7 cellular contexts compared by ENCODE assay signal in the genomic region with DNA sequence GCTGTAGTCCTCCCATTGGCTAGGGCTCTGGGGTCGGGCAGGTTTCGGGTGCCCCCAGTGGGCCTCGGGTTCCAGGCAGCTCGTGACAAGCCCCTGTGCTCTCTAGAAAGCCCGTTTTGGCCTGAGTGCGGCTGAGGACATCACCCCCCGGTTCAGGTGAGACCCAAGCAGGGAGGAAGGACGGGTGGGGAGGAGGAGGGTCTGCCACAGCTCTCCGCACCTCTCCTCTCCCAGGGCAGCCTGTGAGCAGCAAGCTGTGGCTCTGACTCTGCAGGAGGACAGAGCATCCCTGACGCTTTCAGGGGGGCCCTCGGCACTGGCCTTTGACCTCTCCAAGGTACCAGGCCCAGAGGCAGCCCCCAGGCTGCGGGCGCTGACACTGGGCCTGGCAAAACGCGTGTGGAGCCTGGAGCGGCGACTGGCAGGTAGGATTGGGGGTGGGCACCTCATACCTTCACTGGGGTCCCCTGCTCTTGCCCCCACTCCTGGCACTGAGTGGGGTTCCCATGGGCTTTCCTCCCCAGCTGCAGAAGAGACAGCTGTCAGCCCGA. TPM values are rescaled to one million over a fixed set of nuclear protein-coding genes. Genes with fewer than 3 reads are reported as not detected.
A peak's percentile ranks its signal among the peaks of the same experiment; 100 is the strongest.
DNase-seq lines count a peak whose midpoint lies in the region; TF ChIP-seq lines count a peak whose summit lies in the region.

No MANE protein-coding gene starts in this region.

- CTCF ChIA-PET in activated CD4-positive, alpha-beta memory T cell treated with anti-CD3 and anti-CD28 coated beads for 36 hours (lab: Charles Lee), result interaction anchor here (1.0 to 2.5 kb wide), 10 partner anchors 9 to 244 kb away, joined by 3 to 24 read pairs (median 5); partner anchors contain the start of genes ABCA2, AJM1, C8G and FBXW5

- DNase-seq in H9 (no peak), HuH-7.5 (ENCODE audit: low spot score) (no peak)
- no peak for DNase-seq in activated CD4-positive, alpha-beta memory T cell treated with anti-CD3 and anti-CD28 coated beads for 36 hours
- DNase-seq in activated effector memory CD4-positive, alpha-beta T cell treated with anti-CD3 and anti-CD28 coated beads, Interleukin-2, amount 50 U/mL, for 16 hours, result no peak
- no peak for DNase-seq in activated CD4-positive, alpha-beta T cell treated with anti-CD3 and anti-CD28 coated beads for 48 hours

- H4K20me1 ChIP-seq in H9 (ENCODE audit: control insufficient read depth, insufficient read depth, insufficient read length), result no peaks in the 10 kb centered on the region

- no peak overlapping the region for H3K14ac ChIP-seq in H9 (ENCODE audit: insufficient read depth, low read length)

- no peak overlapping the region for H3K23ac ChIP-seq in H9 (ENCODE audit: insufficient read length, low read depth, low read length)

- no peak overlapping the region for H2BK5ac ChIP-seq in H9 (ENCODE audit: insufficient read length, low read length)

- H2AK5ac ChIP-seq in H9 (ENCODE audit: insufficient read length, low read length), result no peak overlapping the region

- POLR2A ChIA-PET in activated CD4-positive, alpha-beta memory T cell treated with anti-CD3 and anti-CD28 coated beads for 36 hours (lab: Charles Lee), result interaction anchor here (1.0 to 3.1 kb wide), 5 partner anchors 15 to 265 kb away, joined by 3 to 12 read pairs (median 3); no protein-coding TSS in a partner anchor

- H3K36me3 ChIP-seq in iPS-18a (ENCODE audit: control insufficient read depth, low read depth, low read length) (peaks cover 3% of the 10 kb centered on the region), stomach smooth muscle (ENCODE audit: control insufficient read depth in 2 of 2, insufficient read depth in 2 of 2, low read length in 2 of 2) (peaks cover 0 to 2% of the 10 kb centered on the region in 2 donors)

- no peaks in the 10 kb centered on the region for H3K79me1 ChIP-seq in H9 (ENCODE audit: insufficient read depth, low read depth, low read length, poor library complexity, severe bottlenecking)

- H3K18ac ChIP-seq in H9 (ENCODE audit: insufficient read length, low read depth, low read length), result no peak overlapping the region

- H2BK120ac ChIP-seq in H9 (ENCODE audit: low read depth, low read length, poor library complexity, severe bottlenecking), result no peak overlapping the region

- no peak overlapping the region for H4K5ac ChIP-seq in H9 (ENCODE audit: insufficient read length, low read depth, low read length)

- H3K36me3 Mint-ChIP-seq in H9 (ENCODE audit: insufficient read depth in 1 of 3, low read depth in 3 of 3), result peaks cover 2 to 8% (median 2%) of the 10 kb centered on the region in 3 experiments; a peak in 5 of 7 replicates
- H3K36me3 Mint-ChIP-seq in activated CD4-positive, alpha-beta memory T cell treated with anti-CD3 and anti-CD28 coated beads for 36 hours, result peaks cover 10% of the 10 kb centered on the region

- H3K4me2 ChIP-seq in H9 (ENCODE audit: insufficient read depth, insufficient read length, low read length), result peak overlapping the region; percentile 66

- no peak overlapping the region for H4K8ac ChIP-seq in H9 (replicated peaks; ENCODE audit: insufficient read length, low read depth, low read length)

- no peak for TF ChIP-seq CTCF in H9 (conservative IDR thresholded peaks at IDR 0.05)

- H3K4me3 ChIP-seq in iPS-18a (ENCODE audit: low read length) (peak overlapping the region; percentile 79), stomach smooth muscle (ENCODE audit: low read length in 2 of 2) (peak overlapping the region; percentile 84 to 85)

- peak overlapping the region; percentile 81 to 89 for H3K4me3 Mint-ChIP-seq in H9
- peak overlapping the region; percentile 82 for H3K4me3 Mint-ChIP-seq in activated CD4-positive, alpha-beta memory T cell treated with anti-CD3 and anti-CD28 coated beads for 36 hours

- H3K4me1 Mint-ChIP-seq in H9, result peaks cover 10 to 12% of the 10 kb centered on the region in 2 experiments
- H3K4me1 Mint-ChIP-seq in activated CD4-positive, alpha-beta memory T cell treated with anti-CD3 and anti-CD28 coated beads for 36 hours (ENCODE audit: low read depth), result peaks cover 22% of the 10 kb centered on the region

- peaks cover 9 to 10% of the 10 kb centered on the region in 2 experiments; a peak in 3 of 5 replicates for H3K9me3 Mint-ChIP-seq in H9
- no peaks in the 10 kb centered on the region for H3K9me3 Mint-ChIP-seq in activated CD4-positive, alpha-beta memory T cell treated with anti-CD3 and anti-CD28 coated beads for 36 hours

- H3K27me3 ChIP-seq in H9 (ENCODE audit: insufficient read depth, low read length) (no peaks in the 10 kb centered on the region), iPS-18a (ENCODE audit: control insufficient read depth, insufficient read depth, low read length) (peaks cover 9% of the 10 kb centered on the region), stomach smooth muscle (ENCODE audit: control insufficient read depth in 1 of 2, insufficient read depth in 2 of 2, low read length in 2 of 2) (peaks cover 9 to 28% of the 10 kb centered on the region in 2 donors)

- no CpG with 5 or more reads among the region's 18 CpGs for WGBS in H9 (ENCODE audit: extremely low coverage, insufficient read length, low lambda C conversion rate)

- H3K56ac ChIP-seq in H9 (ENCODE audit: insufficient read length, low read depth, low read length), result no peak overlapping the region

- no peak overlapping the region for H3K27ac Mint-ChIP-seq in H9
- peak overlapping the region; percentile 79 for H3K27ac Mint-ChIP-seq in activated CD4-positive, alpha-beta memory T cell treated with anti-CD3 and anti-CD28 coated beads for 36 hours

- H2BK20ac ChIP-seq in H9 (ENCODE audit: low read depth, low read length, poor library complexity, severe bottlenecking), result no peak overlapping the region

- intact Hi-C loops in activated CD4-positive, alpha-beta memory T cell treated with anti-CD3 and anti-CD28 coated beads for 36 hours (cut with micrococcal nuclease), result loop anchor here (1.0 to 5.0 kb wide), 3 partner anchors 15 to 206 kb away; partner anchors contain the start of gene C8G

- H3K9ac ChIP-seq in H9 (ENCODE audit: extremely low read depth, insufficient read length, low read length) (peak overlapping the region; percentile 40), iPS-18a (ENCODE audit: low read length) (peak overlapping the region; percentile 68), stomach smooth muscle (ENCODE audit: low read length in 2 of 2) (peak overlapping the region; percentile 54 to 69)

- peaks cover 26% of the 10 kb centered on the region for H3K27me3 Mint-ChIP-seq in H9 (ENCODE audit: low read depth)
- peaks cover 5% of the 10 kb centered on the region for H3K27me3 Mint-ChIP-seq in activated CD4-positive, alpha-beta memory T cell treated with anti-CD3 and anti-CD28 coated beads for 36 hours

- no peak overlapping the region for H3K4ac ChIP-seq in H9 (ENCODE audit: low read depth, low read length)

- H2AFZ ChIP-seq in H9 (ENCODE audit: low read length), result no peak overlapping the region

- H3K4me1 ChIP-seq in H9 (ENCODE audit: insufficient read depth, low read length), result no peaks in the 10 kb centered on the region
- peaks cover 8% of the 10 kb centered on the region for H3K4me1 ChIP-seq in iPS-18a (ENCODE audit: control insufficient read depth, low read depth, low read length)
- peaks cover 41% of the 10 kb centered on the region for H3K4me1 ChIP-seq in stomach smooth muscle (ENCODE audit: control insufficient read depth, insufficient read depth, low read length)

- peaks cover 6% of the 10 kb centered on the region for H3K23me2 ChIP-seq in H9 (ENCODE audit: insufficient read length, low read depth, low read length, poor library complexity, severe bottlenecking)

- H2BK12ac ChIP-seq in H9 (ENCODE audit: insufficient read length, low read depth, low read length), result no peak overlapping the region

- H3K9me3 ChIP-seq in H9 (ENCODE audit: control insufficient read depth, low read depth, low read length), result no peaks in the 10 kb centered on the region
- H3K9me3 ChIP-seq in iPS-18a (ENCODE audit: control insufficient read depth, low read depth, low read length), result no peaks in the 10 kb centered on the region
- H3K9me3 ChIP-seq in stomach smooth muscle (ENCODE audit: control insufficient read depth in 2 of 2, low read length in 2 of 2), result peaks cover 0 to 4% of the 10 kb centered on the region in 2 donors

- no peak overlapping the region for H4K91ac ChIP-seq in H9 (ENCODE audit: insufficient read length, low read depth, low read length)

- H3K27ac ChIP-seq in H9 (ENCODE audit: insufficient read length, low read depth, low read length), result no peak overlapping the region
- no peak overlapping the region for H3K27ac ChIP-seq in iPS-18a (ENCODE audit: low read length)
- no peak overlapping the region for H3K27ac ChIP-seq in stomach smooth muscle (ENCODE audit: low read length)

- H3K79me2 ChIP-seq in H9 (ENCODE audit: insufficient read depth, low read length), result no peaks in the 10 kb centered on the region

- H3T11ph ChIP-seq in H9 (ENCODE audit: low read length), result no peak overlapping the region

- H2BK15ac ChIP-seq in H9 (ENCODE audit: low read depth, low read length), result no peak overlapping the region

RNA-seq across cellular contexts. Expression of gene PAXX, which starts 0.7 kb away (rescaled TPM):
- 46.8 and 51.2 TPM in 2 replicates for total RNA-seq in H9 (2021)
- total RNA-seq in activated CD4-positive, alpha-beta memory T cell treated with anti-CD3 and anti-CD28 coated beads for 36 hours, result 10 to 100 TPM; 71.0 to 71.2 TPM

RNA-seq across cellular contexts. Expression of gene CLIC3, which starts 3.5 kb away (rescaled TPM):
- 0.29 and 0.31 TPM in 2 replicates for total RNA-seq in H9 (2021)
- total RNA-seq in activated CD4-positive, alpha-beta memory T cell treated with anti-CD3 and anti-CD28 coated beads for 36 hours, result under 1 TPM; 0.43 to 0.61 TPM

RNA-seq across cellular contexts. Expression of gene LCNL1, which starts 10.1 kb away (rescaled TPM):
- 0.18 and 0.20 TPM in 2 replicates for total RNA-seq in H9 (2021)
- total RNA-seq in activated CD4-positive, alpha-beta memory T cell treated with anti-CD3 and anti-CD28 coated beads for 36 hours, result not detected

RNA-seq across cellular contexts. Expression of gene PTGDS, which starts 15.6 kb away (rescaled TPM):
- 3.6 and 4.8 TPM in 2 replicates for total RNA-seq in H9 (2021)
- not detected for total RNA-seq in activated CD4-positive, alpha-beta memory T cell treated with anti-CD3 and anti-CD28 coated beads for 36 hours

RNA-seq across cellular contexts. Expression of gene ABCA2, which starts 35.1 kb away (rescaled TPM):
- total RNA-seq in H9 (2021), result 15.2 and 22.4 TPM in 2 replicates
- total RNA-seq in activated CD4-positive, alpha-beta memory T cell treated with anti-CD3 and anti-CD28 coated beads for 36 hours, result 10 to 100 TPM; 22.1 to 22.9 TPM
